In genomic region chr1:226940806-226941067, GRCh38 we compare ENCODE assay signal across 10 cellular contexts. TPM values are rescaled to one million over a fixed set of nuclear protein-coding genes. Genes with fewer than 3 reads are reported as not detected.
DNase-seq lines count a peak whose midpoint lies in the region; ATAC-seq and TF ChIP-seq lines count a peak whose summit lies in the region.
"Had no signal": no experiment of that assay in that cellular context is flagged by ENCODE, and none has a peak within 500 bp of the region (broad histone marks: within the 10 kb centered on the region; RNA-seq: fewer than 3 reads in every experiment).

No MANE protein-coding gene starts in this region.

- no peak for TF ChIP-seq CTCF in astrocyte of the cerebellum (IDR thresholded peaks at IDR 0.05; ENCODE audit: low read depth, low read length, missing control alignments)
- no peak for TF ChIP-seq CTCF in lower lobe of right lung (IDR thresholded peaks at IDR 0.05)
- no peak for TF ChIP-seq CTCF in tibial nerve (IDR thresholded peaks at IDR 0.05)
- TF ChIP-seq CTCF in GM20000 (IDR thresholded peaks at IDR 0.05; ENCODE audit: extremely low read depth, missing control alignments), result no peak

- H3K27ac ChIP-seq in lower lobe of right lung (peak overlapping the region; percentile 99), tibial nerve (peak overlapping the region in 3 of 4 donors; percentile 44 to 96 (median 91))

- TF ChIP-seq POLR2A in tibial nerve (IDR thresholded peaks at IDR 0.05), result no peak

- H3K4me1 Mint-ChIP-seq in activated T-cell treated with anti-CD3 and anti-CD28 coated beads, Interleukin-2, amount 50 U/mL, for 72 hours (ENCODE audit: low read depth), result peaks cover 67% of the 10 kb centered on the region

- H3K27me3 ChIP-seq in lower lobe of right lung (ENCODE audit: low read depth), result no peaks in the 10 kb centered on the region
- H3K27me3 ChIP-seq in tibial nerve, result no peaks in the 10 kb centered on the region

- H3K36me3 ChIP-seq in lower lobe of right lung, result no peaks in the 10 kb centered on the region
- H3K36me3 ChIP-seq in tibial nerve, result no peaks in the 10 kb centered on the region

- TF ChIP-seq EP300 in tibial nerve (IDR thresholded peaks at IDR 0.05), result no peak

- intact Hi-C loops in lower lobe of right lung (cut with DNase I), result no loop called here

- no peaks in the 10 kb centered on the region for H3K9me3 Mint-ChIP-seq in activated T-cell treated with anti-CD3 and anti-CD28 coated beads, Interleukin-2, amount 50 U/mL, for 72 hours

- no peak for DNase-seq in activated T-cell treated with anti-CD3 and anti-CD28 coated beads, Interleukin-2, amount 50 U/mL, for 72 hours
- DNase-seq in activated T-cell treated with anti-CD3 and anti-CD28 coated beads for 4 hours (no peak), astrocyte of the cerebellum (ENCODE audit: low read depth) (no peak), lower lobe of right lung (no peak), tibial nerve (ENCODE audit: low spot score in 2 of 2) (no peak), anterior cingulate cortex (lab: John Stamatoyannopoulos, UW) (no peak), GM20000 (ENCODE audit: low spot score) (no peak)
- no peak for DNase-seq in stimulated activated naive CD4-positive, alpha-beta T cell (lab: John Stamatoyannopoulos, UW)
- DNase-seq: activated effector memory CD4-positive, alpha-beta T cell treated with Interleukin-2 at 50 U/mL for 16 hours; DMS153 had no signal

- H3K4me3 ChIP-seq in astrocyte of the cerebellum (ENCODE audit: low read depth, low read length) (peak overlapping the region; percentile 71), lower lobe of right lung (peak overlapping the region; percentile 91), tibial nerve (peak overlapping the region; percentile 77 to 94 (median 94))

- no peaks in the 10 kb centered on the region for H3K27me3 Mint-ChIP-seq in activated T-cell treated with anti-CD3 and anti-CD28 coated beads, Interleukin-2, amount 50 U/mL, for 72 hours (ENCODE audit: low read depth)

- no peak for ATAC-seq in activated T-cell treated with anti-CD3 and anti-CD28 coated beads, Interleukin-2, amount 50 U/mL, for 72 hours (replicated peaks in 1 of 2)
- ATAC-seq in lower lobe of right lung, result no peak

- H3K27ac Mint-ChIP-seq in activated T-cell treated with anti-CD3 and anti-CD28 coated beads, Interleukin-2, amount 50 U/mL, for 72 hours, result no peak overlapping the region

- H3K4me3 Mint-ChIP-seq in activated T-cell treated with anti-CD3 and anti-CD28 coated beads, Interleukin-2, amount 50 U/mL, for 72 hours, result peak overlapping the region; percentile 85 to 94

- WGBS in tibial nerve, 2 donors, result 37 to 40% methylated on average over 6 of the region's 6 CpGs

- H3K4me1 ChIP-seq in lower lobe of right lung (peaks cover 52% of the 10 kb centered on the region), tibial nerve (peaks cover 0 to 60% (median 26%) of the 10 kb centered on the region in 4 donors)

- in situ Hi-C loops in astrocyte of the cerebellum (cut with HindIII; ENCODE audit: low sequenced_read_pairs), result no loop called here

- H3K36me3 Mint-ChIP-seq in activated T-cell treated with anti-CD3 and anti-CD28 coated beads, Interleukin-2, amount 50 U/mL, for 72 hours (ENCODE audit: insufficient read depth in 2 of 2), result peaks cover 0 to 2% of the 10 kb centered on the region in 2 donors

- H3K9me3 ChIP-seq in lower lobe of right lung (no peaks in the 10 kb centered on the region), tibial nerve (no peaks in the 10 kb centered on the region)

RNA-seq across cellular contexts. Expression of gene COQ8A, which starts 0.6 kb away (rescaled TPM):
- total RNA-seq in activated T-cell treated with anti-CD3 and anti-CD28 coated beads, Interleukin-2, amount 50 U/mL, for 72 hours, result 10 to 100 TPM; 24.2 to 32.2 TPM
- total RNA-seq in lower lobe of right lung (45.0 TPM), tibial nerve (10 to 100 TPM; 39.9 to 60.7 (median 55.5) TPM)
